In genomic region chr19:10720607-10721125, GRCh38 we compare ENCODE assay signal across 16 cellular contexts. TPM values are rescaled to one million over a fixed set of nuclear protein-coding genes. Genes with fewer than 3 reads are reported as not detected.
DNase-seq lines count a peak whose midpoint lies in the region; ATAC-seq and TF ChIP-seq lines count a peak whose summit lies in the region.
"Had no signal": no experiment of that assay in that cellular context is flagged by ENCODE, and none has a peak within 500 bp of the region (broad histone marks: within the 10 kb centered on the region; RNA-seq: fewer than 3 reads in every experiment).

No MANE protein-coding gene starts in this region.

- WGBS in tibial nerve, 2 donors = 81 to 92% methylated on average over 6 of the region's 6 CpGs

- H3K4me3 ChIP-seq in neural progenitor cell = no peak overlapping the region
- H3K4me3 ChIP-seq in upper lobe of right lung = no peak overlapping the region
- H3K4me3 ChIP-seq in tibial nerve = no peak overlapping the region

- H3K27ac ChIP-seq in CD4-positive, alpha-beta T cell (ENCODE audit: low read depth, low read length) = peak overlapping the region; percentile 4
- H3K27ac ChIP-seq in neural progenitor cell (no peak overlapping the region), upper lobe of right lung (no peak overlapping the region), tibial nerve (no peak overlapping the region)
- H3K27ac ChIP-seq: psoas muscle had no signal

- H4K20me1 ChIP-seq in neural progenitor cell (ENCODE audit: low read depth) = peaks cover 60% of the 10 kb centered on the region

- no peak for DNase-seq in activated CD4-positive, alpha-beta memory T cell treated with anti-CD3 and anti-CD28 coated beads for 36 hours
- DNase-seq in activated CD4-positive, alpha-beta memory T cell treated with anti-CD3 and anti-CD28 coated beads, Interleukin-2, amount 10 ng/mL, durations not matched to agents 7 days and 5 days = no peak
- no peak for DNase-seq in CD4-positive, alpha-beta T cell
- DNase-seq in neural progenitor cell (ENCODE audit: low spot score) (no peak), upper lobe of right lung (no peak), NCI-H2227 (lab: John Stamatoyannopoulos, UW; ENCODE audit: unreplicated experiment) (no peak), tibial nerve (ENCODE audit: low spot score in 2 of 2) (no peak)
- DNase-seq: activated CD8-positive, alpha-beta T cell treated with anti-CD3 and anti-CD28 coated beads, Interleukin-2, amount 10 ng/mL, durations not matched to agents 7 days and 5 days; activated gamma-delta T cell; NCI-H1694 treated with DMSO at 0.1 percent for 48 hours; psoas muscle; stimulated activated CD4-positive, alpha-beta T cell treated with anti-CD3 and anti-CD28 coated beads, Interleukin-12 subunit alpha, Interleukin-12 subunit beta, amount 100 ng/mL, for 4 hours had no signal

- H3K27me3 ChIP-seq in CD4-positive, alpha-beta T cell (ENCODE audit: control insufficient read depth, insufficient read depth, low read length) = no peaks in the 10 kb centered on the region
- H3K27me3 ChIP-seq in neural progenitor cell (no peaks in the 10 kb centered on the region), upper lobe of right lung (no peaks in the 10 kb centered on the region), tibial nerve (no peaks in the 10 kb centered on the region)

- intact Hi-C loops in activated CD4-positive, alpha-beta memory T cell treated with anti-CD3 and anti-CD28 coated beads for 36 hours (cut with micrococcal nuclease) = no loop called here
- intact Hi-C loops in CD4-positive, alpha-beta T cell (cut with DNase I, micrococcal nuclease) = no loop called here
- intact Hi-C loops in upper lobe of right lung (cut with DNase I) = no loop called here

- peaks cover 77% of the 10 kb centered on the region for H3K79me2 ChIP-seq in neural progenitor cell (ENCODE audit: low read depth)

- H3K27ac Mint-ChIP-seq in activated CD4-positive, alpha-beta memory T cell treated with anti-CD3 and anti-CD28 coated beads for 36 hours = peak overlapping the region; percentile 8
- no peak overlapping the region for H3K27ac Mint-ChIP-seq in activated CD4-positive, alpha-beta memory T cell treated with anti-CD3 and anti-CD28 coated beads, Interleukin-2, amount 10 ng/mL, durations not matched to agents 7 days and 5 days
- H3K27ac Mint-ChIP-seq in CD4-positive, alpha-beta T cell = peak overlapping the region; percentile 89
- H3K27ac Mint-ChIP-seq in brain = no peak overlapping the region
- H3K27ac Mint-ChIP-seq in neural progenitor cell = no peak overlapping the region

- no peak for TF ChIP-seq CTCF in CD4-positive, alpha-beta T cell (IDR thresholded peaks at IDR 0.05)
- TF ChIP-seq CTCF in brain (conservative IDR thresholded peaks at IDR 0.05) = no peak
- TF ChIP-seq CTCF in neural progenitor cell (IDR thresholded peaks at IDR 0.05) = no peak
- no peak for TF ChIP-seq CTCF in upper lobe of right lung (IDR thresholded peaks at IDR 0.05)
- no peak for TF ChIP-seq CTCF in tibial nerve (IDR thresholded peaks at IDR 0.05)

- H3K36me3 ChIP-seq in neural progenitor cell (no peaks in the 10 kb centered on the region), upper lobe of right lung (peaks cover 5% of the 10 kb centered on the region), tibial nerve (no peaks in the 10 kb centered on the region)

- POLR2A ChIA-PET in activated CD4-positive, alpha-beta memory T cell treated with anti-CD3 and anti-CD28 coated beads for 36 hours (lab: Charles Lee) = no interaction called here
- POLR2A ChIA-PET in activated CD4-positive, alpha-beta memory T cell treated with anti-CD3 and anti-CD28 coated beads, Interleukin-2, amount 10 ng/mL, durations not matched to agents 7 days and 5 days (lab: Charles Lee) = interaction anchor here (3.2 kb wide), 1 partner anchor 42 kb away, joined by 16 read pairs; no protein-coding TSS in a partner anchor
- POLR2A ChIA-PET in CD4-positive, alpha-beta T cell (lab: Charles Lee) = interaction anchor here (0.8 to 1.4 kb wide), 4 partner anchors 10 to 115 kb away, joined by 3 to 4 read pairs (median 3); partner anchors contain the start of genes QTRT1 and TMED1

- no peak for TF ChIP-seq EP300 in tibial nerve (IDR thresholded peaks at IDR 0.05)

- no peak overlapping the region for H3K9ac ChIP-seq in neural progenitor cell

- peaks cover 2% of the 10 kb centered on the region for H3K36me3 Mint-ChIP-seq in activated CD4-positive, alpha-beta memory T cell treated with anti-CD3 and anti-CD28 coated beads for 36 hours
- peaks cover 25% of the 10 kb centered on the region for H3K36me3 Mint-ChIP-seq in activated CD4-positive, alpha-beta memory T cell treated with anti-CD3 and anti-CD28 coated beads, Interleukin-2, amount 10 ng/mL, durations not matched to agents 7 days and 5 days (ENCODE audit: low read depth)
- peaks cover 23% of the 10 kb centered on the region for H3K36me3 Mint-ChIP-seq in CD4-positive, alpha-beta T cell (ENCODE audit: low read depth)
- peaks cover 5% of the 10 kb centered on the region for H3K36me3 Mint-ChIP-seq in brain
- peaks cover 2% of the 10 kb centered on the region for H3K36me3 Mint-ChIP-seq in neural progenitor cell

- no peaks in the 10 kb centered on the region for H3K9me3 Mint-ChIP-seq in activated CD4-positive, alpha-beta memory T cell treated with anti-CD3 and anti-CD28 coated beads for 36 hours
- no peaks in the 10 kb centered on the region for H3K9me3 Mint-ChIP-seq in activated CD4-positive, alpha-beta memory T cell treated with anti-CD3 and anti-CD28 coated beads, Interleukin-2, amount 10 ng/mL, durations not matched to agents 7 days and 5 days
- H3K9me3 Mint-ChIP-seq in CD4-positive, alpha-beta T cell = no peaks in the 10 kb centered on the region
- H3K9me3 Mint-ChIP-seq in brain (no peaks in the 10 kb centered on the region), neural progenitor cell (no peaks in the 10 kb centered on the region)
- H3K9me3 Mint-ChIP-seq: stimulated activated memory B cell treated with anti-CD40 and anti-IgM and Interleukin-4, amounts not matched to agents 10 μg/mL and 1 μg/mL and 100 μg/mL, for 72 hours had no signal

- peaks cover 36% of the 10 kb centered on the region for H3K4me1 Mint-ChIP-seq in activated CD4-positive, alpha-beta memory T cell treated with anti-CD3 and anti-CD28 coated beads for 36 hours (ENCODE audit: low read depth)
- H3K4me1 Mint-ChIP-seq in activated CD4-positive, alpha-beta memory T cell treated with anti-CD3 and anti-CD28 coated beads, Interleukin-2, amount 10 ng/mL, durations not matched to agents 7 days and 5 days = peaks cover 42% of the 10 kb centered on the region
- H3K4me1 Mint-ChIP-seq in CD4-positive, alpha-beta T cell (ENCODE audit: low read depth) = peaks cover 53% of the 10 kb centered on the region
- H3K4me1 Mint-ChIP-seq in brain = peaks cover 44% of the 10 kb centered on the region
- H3K4me1 Mint-ChIP-seq in neural progenitor cell = peaks cover 16% of the 10 kb centered on the region

- peaks cover 11% of the 10 kb centered on the region for H3F3A ChIP-seq in neural progenitor cell (ENCODE audit: low read depth)

- no peak for ATAC-seq in CD4-positive, alpha-beta T cell (ENCODE audit: poor library complexity)
- no peak for ATAC-seq in upper lobe of right lung
- ATAC-seq: activated CD8-positive, alpha-beta T cell treated with anti-CD3 and anti-CD28 coated beads, Interleukin-2, amount 10 ng/mL, durations not matched to agents 7 days and 5 days; HCT116; left lobe of liver; psoas muscle; stimulated activated memory B cell treated with anti-CD40 and anti-IgM and Interleukin-4, amounts not matched to agents 10 μg/mL and 1 μg/mL and 100 μg/mL, for 72 hours had no signal

- H3K27me3 Mint-ChIP-seq in activated CD4-positive, alpha-beta memory T cell treated with anti-CD3 and anti-CD28 coated beads for 36 hours = no peaks in the 10 kb centered on the region
- H3K27me3 Mint-ChIP-seq in activated CD4-positive, alpha-beta memory T cell treated with anti-CD3 and anti-CD28 coated beads, Interleukin-2, amount 10 ng/mL, durations not matched to agents 7 days and 5 days = no peaks in the 10 kb centered on the region
- no peaks in the 10 kb centered on the region for H3K27me3 Mint-ChIP-seq in CD4-positive, alpha-beta T cell
- H3K27me3 Mint-ChIP-seq in brain = peaks cover 17% of the 10 kb centered on the region
- H3K27me3 Mint-ChIP-seq in neural progenitor cell (ENCODE audit: insufficient read depth, low read depth) = peaks cover 2% of the 10 kb centered on the region
- H3K27me3 Mint-ChIP-seq: stimulated activated memory B cell treated with anti-CD40 and anti-IgM and Interleukin-4, amounts not matched to agents 10 μg/mL and 1 μg/mL and 100 μg/mL, for 72 hours had no signal

- no peak overlapping the region for H3K4me2 ChIP-seq in neural progenitor cell

- H3K4me1 ChIP-seq in neural progenitor cell (peaks cover 10% of the 10 kb centered on the region), upper lobe of right lung (peaks cover 41% of the 10 kb centered on the region), tibial nerve (peaks cover 0 to 59% (median 12%) of the 10 kb centered on the region in 4 donors)

- CTCF ChIA-PET in activated CD4-positive, alpha-beta memory T cell treated with anti-CD3 and anti-CD28 coated beads for 36 hours (lab: Charles Lee) = interaction anchor here (1.3 to 8.6 kb wide), 4 partner anchors 22 to 144 kb away, joined by 3 to 208 read pairs (median 24); no protein-coding TSS in a partner anchor
- CTCF ChIA-PET in activated CD4-positive, alpha-beta memory T cell treated with anti-CD3 and anti-CD28 coated beads, Interleukin-2, amount 10 ng/mL, durations not matched to agents 7 days and 5 days (lab: Charles Lee) = interaction anchor here (4.9 kb wide), 1 partner anchor 144 kb away, joined by 138 read pairs; no protein-coding TSS in a partner anchor
- CTCF ChIA-PET in CD4-positive, alpha-beta T cell (lab: Charles Lee) = interaction anchor here (3.7 kb wide), 1 partner anchor 11 kb away, joined by 16 read pairs; no protein-coding TSS in a partner anchor

- no peak overlapping the region for H2AFZ ChIP-seq in neural progenitor cell (replicated peaks)

- TF ChIP-seq POLR2A in tibial nerve (IDR thresholded peaks at IDR 0.05) = no peak

- no peak overlapping the region for H3K4me3 Mint-ChIP-seq in activated CD4-positive, alpha-beta memory T cell treated with anti-CD3 and anti-CD28 coated beads for 36 hours
- no peak overlapping the region for H3K4me3 Mint-ChIP-seq in activated CD4-positive, alpha-beta memory T cell treated with anti-CD3 and anti-CD28 coated beads, Interleukin-2, amount 10 ng/mL, durations not matched to agents 7 days and 5 days
- peak overlapping the region; percentile 74 for H3K4me3 Mint-ChIP-seq in CD4-positive, alpha-beta T cell
- peak overlapping the region in 3 of 5 experiments; percentile 32 to 42 (median 41) for H3K4me3 Mint-ChIP-seq in brain
- peak overlapping the region; percentile 43 for H3K4me3 Mint-ChIP-seq in neural progenitor cell

- no peaks in the 10 kb centered on the region for H3K9me3 ChIP-seq in CD4-positive, alpha-beta T cell (ENCODE audit: control insufficient read depth, low read length)
- H3K9me3 ChIP-seq in neural progenitor cell (ENCODE audit: low read depth) (no peaks in the 10 kb centered on the region), upper lobe of right lung (no peaks in the 10 kb centered on the region), tibial nerve (no peaks in the 10 kb centered on the region)
- H3K9me3 ChIP-seq: psoas muscle had no signal

RNA-seq across cellular contexts. Expression of gene DNM2, which starts 2.8 kb away (rescaled TPM):
- total RNA-seq in activated CD4-positive, alpha-beta memory T cell treated with anti-CD3 and anti-CD28 coated beads for 36 hours = 100 to 1,000 TPM; 171 to 173 TPM
- total RNA-seq in activated CD4-positive, alpha-beta memory T cell treated with anti-CD3 and anti-CD28 coated beads, Interleukin-2, amount 10 ng/mL, durations not matched to agents 7 days and 5 days = 100 to 1,000 TPM; 277 to 288 TPM
- 100 to 1,000 TPM; 279 to 286 TPM for total RNA-seq in CD4-positive, alpha-beta T cell
- 134 TPM for polyA plus RNA-seq in brain (ENCODE audit: insufficient read depth, low read depth, low replicate concordance)
- total RNA-seq in neural progenitor cell (ENCODE audit: low replicate concordance) (49.9 and 101 TPM in 2 replicates), upper lobe of right lung (280 TPM), tibial nerve (100 to 1,000 TPM in 3 of 4 donors, 10 to 100 TPM in 1; 99.4 to 220 (median 140) TPM)

RNA-seq across cellular contexts. Expression of gene QTRT1, which starts 19.4 kb away (rescaled TPM):
- total RNA-seq in activated CD4-positive, alpha-beta memory T cell treated with anti-CD3 and anti-CD28 coated beads for 36 hours = 10 to 100 TPM; 43.1 to 47.4 TPM
- total RNA-seq in activated CD4-positive, alpha-beta memory T cell treated with anti-CD3 and anti-CD28 coated beads, Interleukin-2, amount 10 ng/mL, durations not matched to agents 7 days and 5 days = 10 to 100 TPM; 24.0 to 26.4 TPM
- 10 to 100 TPM; 48.6 to 53.3 TPM for total RNA-seq in CD4-positive, alpha-beta T cell
- polyA plus RNA-seq in brain (ENCODE audit: insufficient read depth, low read depth, low replicate concordance) = 23.5 TPM
- total RNA-seq in neural progenitor cell (ENCODE audit: low replicate concordance) (20.4 and 46.9 TPM in 2 replicates), upper lobe of right lung (30.3 TPM), tibial nerve (100 to 1,000 TPM in 1 of 4 donors, 10 to 100 TPM in 3; 43.7 to 134 (median 65.3) TPM)

Comparison
In these comparisons a context has a peak if more than half of its experiments do, and no peak if none do; other contexts are left out.
1. H3K27ac Mint-ChIP-seq: peak in activated CD4-positive, alpha-beta memory T cell treated with anti-CD3 and anti-CD28 coated beads for 36 hours (single experiment) and CD4-positive, alpha-beta T cell (single experiment); none in activated CD4-positive, alpha-beta memory T cell treated with anti-CD3 and anti-CD28 coated beads, Interleukin-2, amount 10 ng/mL, durations not matched to agents 7 days and 5 days (single experiment), brain (0 of 5) and neural progenitor cell (single experiment).
2. H3K4me3 Mint-ChIP-seq: peak in CD4-positive, alpha-beta T cell (single experiment), brain (3 of 5) and neural progenitor cell (single experiment); none in activated CD4-positive, alpha-beta memory T cell treated with anti-CD3 and anti-CD28 coated beads for 36 hours (single experiment) and activated CD4-positive, alpha-beta memory T cell treated with anti-CD3 and anti-CD28 coated beads, Interleukin-2, amount 10 ng/mL, durations not matched to agents 7 days and 5 days (single experiment).